22 cellular contexts compared by ENCODE assay signal in the genomic region with DNA sequence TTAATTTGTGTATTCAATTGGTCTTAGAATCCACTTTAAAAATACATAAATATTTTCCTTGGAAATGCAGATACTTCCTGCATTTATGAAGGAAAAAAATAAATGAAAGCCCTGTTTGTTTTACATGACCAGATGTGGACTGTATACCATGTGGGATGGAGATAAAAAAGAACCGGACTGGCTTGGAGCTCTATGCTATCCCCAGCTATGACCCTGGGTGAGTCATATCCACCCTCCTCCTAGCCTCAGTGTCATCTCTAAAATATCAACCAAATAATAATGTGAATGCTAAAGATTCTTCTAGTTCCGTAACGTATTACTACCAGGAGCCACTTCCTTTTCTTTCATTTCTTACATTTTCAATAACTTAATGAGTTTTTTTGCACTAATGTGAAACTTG. TPM values are rescaled to one million over a fixed set of nuclear protein-coding genes. Genes with fewer than 3 reads are reported as not detected.
A peak's percentile ranks its signal among the peaks of the same experiment; 100 is the strongest.
DNase-seq lines count a peak whose midpoint lies in the region; ATAC-seq and TF ChIP-seq lines count a peak whose summit lies in the region.
"Had no signal": no experiment of that assay in that cellular context is flagged by ENCODE, and none has a peak within 500 bp of the region (broad histone marks: within the 10 kb centered on the region; RNA-seq: fewer than 3 reads in every experiment).

No MANE protein-coding gene starts in this region.

- 11 to 19% methylated on average over 3 of the region's 3 CpGs for WGBS in GM23248 (ENCODE audit: low coverage in 1 of 2, low lambda C conversion rate in 2 of 2, missing lambda C conversion rate in 2 of 2), 2 experiments
- 31% methylated on average over 3 of the region's 3 CpGs for WGBS in SK-N-SH (ENCODE audit: low lambda C conversion rate)

- peak overlapping the region; percentile 51 for H2AFZ ChIP-seq in GM23248
- H2AFZ ChIP-seq in SK-N-SH (ENCODE audit: low read depth), result no peak overlapping the region

- H3K9ac ChIP-seq in GM23248 (no peak overlapping the region), SK-N-SH (no peak overlapping the region)
- H3K9ac ChIP-seq: BLaER1 had no signal

- in situ Hi-C loops in GM23248 (cut with MboI), result no loop called here

- H3F3A ChIP-seq in GM23248 (ENCODE audit: insufficient read depth) (peaks cover 8% of the 10 kb centered on the region; the same call in 1 of the 2 replicates), SK-N-SH (replicated peaks; ENCODE audit: insufficient read depth) (no peaks in the 10 kb centered on the region)

- no peak for TF ChIP-seq CTCF in SK-N-SH (IDR thresholded peaks at IDR 0.05)
- no peak for TF ChIP-seq CTCF in fibroblast of pulmonary artery (IDR thresholded peaks at IDR 0.05; ENCODE audit: low read length, missing control alignments)

- POLR2A ChIA-PET in SK-N-SH (lab: Yijun Ruan, JAX), result no interaction called here

- H3K27ac ChIP-seq in GM23248 (peak overlapping the region; percentile 13; the same call in 1 of the 2 replicates), SK-N-SH (ENCODE audit: low read depth in 2 of 2, low read length in 1 of 2) (peak overlapping the region in 1 of 2 experiments; percentile 7; a peak in 1 of 4 replicates)
- H3K27ac ChIP-seq: BLaER1, esophagus muscularis mucosa, left ventricle myocardium inferior, right lobe of liver, suprapubic skin had no signal

- H3K9me2 ChIP-seq in GM23248 (ENCODE audit: insufficient read depth) (no peaks in the 10 kb centered on the region), SK-N-SH (no peaks in the 10 kb centered on the region)

- H3K79me2 ChIP-seq in GM23248 (ENCODE audit: insufficient read depth) (no peaks in the 10 kb centered on the region), SK-N-SH (ENCODE audit: insufficient read depth) (no peaks in the 10 kb centered on the region)

- DNase-seq in GM23248, result peak; percentile 35
- DNase-seq in SK-N-SH, result no peak
- peak; percentile 8 for DNase-seq in fibroblast of pulmonary artery (ENCODE audit: low read depth)
- no peak for DNase-seq in sciatic nerve (ENCODE audit: low spot score)
- DNase-seq in NCI-H226, result no peak
- no peak for DNase-seq in HUDEP-2 (lab: John Stamatoyannopoulos, UW; ENCODE audit: unreplicated experiment in 76 of 76)
- DNase-seq: activated CD4-positive, CD25-positive, alpha-beta regulatory T cell; activated CD8-positive, alpha-beta T cell treated with anti-CD3 and anti-CD28 coated beads, Interleukin-2, amount 10 ng/mL, durations not matched to agents 7 days and 5 days; activated naive CD8-positive, alpha-beta T cell treated with anti-CD3 and anti-CD28 coated beads, Interleukin-2, amount 10 ng/mL, durations not matched to agents 7 days and 5 days; activated T-cell treated with anti-CD3 and anti-CD28 coated beads, Interleukin-2, amount 50 U/mL, for 72 hours; caudate nucleus; DMS 273 treated with DMSO at 0.1 percent for 48 hours; H7; left ventricle myocardium inferior; NCI-H187; occipital lobe; right lobe of liver; SHP77 had no signal

- 0 out of 2 replicates have a peak overlapping the region, but pooled peaks have one; percentile 2 for H3K4me3 ChIP-seq in GM23248
- no peak overlapping the region for H3K4me3 ChIP-seq in SK-N-SH (ENCODE audit: low read depth in 2 of 2, low read length in 1 of 2)
- no peak overlapping the region for H3K4me3 ChIP-seq in fibroblast of pulmonary artery (replicated peaks; ENCODE audit: low read depth, low read length)
- H3K4me3 ChIP-seq: BLaER1, esophagus muscularis mucosa, left ventricle myocardium inferior, right lobe of liver, suprapubic skin had no signal

- H3K36me3 ChIP-seq in GM23248 (ENCODE audit: low read depth) (no peaks in the 10 kb centered on the region), SK-N-SH (replicated peaks in 1 of 2; ENCODE audit: control insufficient read depth in 1 of 2, insufficient read depth in 2 of 2, low read length in 1 of 2) (no peaks in the 10 kb centered on the region)
- H3K36me3 ChIP-seq: BLaER1, esophagus muscularis mucosa, left ventricle myocardium inferior, right lobe of liver, suprapubic skin had no signal

- H3K9me3 ChIP-seq in GM23248 (ENCODE audit: low read depth) (no peaks in the 10 kb centered on the region), SK-N-SH (no peaks in the 10 kb centered on the region)
- H3K9me3 ChIP-seq: BLaER1, esophagus muscularis mucosa, left ventricle myocardium inferior, right lobe of liver, suprapubic skin had no signal

- intact Hi-C loops in sciatic nerve (cut with DNase I), result no loop called here

- H3K27me3 ChIP-seq in GM23248 (replicated peaks; ENCODE audit: insufficient read depth) (no peaks in the 10 kb centered on the region), SK-N-SH (ENCODE audit: insufficient read depth) (no peaks in the 10 kb centered on the region)
- H3K27me3 ChIP-seq: BLaER1, esophagus muscularis mucosa, right lobe of liver, suprapubic skin had no signal

- no peak; a peak in 1 of 4 replicates for TF ChIP-seq EP300 in SK-N-SH (IDR thresholded peaks at IDR 0.05; ENCODE audit: borderline replicate concordance in 1 of 2, low read depth in 1 of 2, low read length in 1 of 2)

- CTCF ChIA-PET in SK-N-SH (lab: Yijun Ruan, JAX), result interaction anchor here (1.1 kb wide), 1 partner anchor 13 kb away, joined by 3 read pairs; no protein-coding TSS in a partner anchor

- H3K4me1 ChIP-seq in GM23248 (ENCODE audit: insufficient read depth) (peaks cover 10% of the 10 kb centered on the region), SK-N-SH (ENCODE audit: control insufficient read depth in 1 of 2, insufficient read depth in 2 of 2, low read depth in 1 of 2, low read length in 1 of 2) (peaks cover 5 to 12% of the 10 kb centered on the region in 2 experiments; a peak in 2 of 4 replicates)
- H3K4me1 ChIP-seq: esophagus muscularis mucosa, right lobe of liver, suprapubic skin had no signal

- H3K4me2 ChIP-seq in GM23248 (ENCODE audit: unreplicated experiment) (peak overlapping the region; percentile 25), SK-N-SH (no peak overlapping the region)
- H3K4me2 ChIP-seq: BLaER1 had no signal

- no peak for TF ChIP-seq RAD21 in SK-N-SH (IDR thresholded peaks at IDR 0.05; ENCODE audit: low read length)

- H4K20me1 ChIP-seq in GM23248 (ENCODE audit: insufficient read depth) (no peaks in the 10 kb centered on the region), SK-N-SH (ENCODE audit: insufficient read depth) (no peaks in the 10 kb centered on the region)
- H4K20me1 ChIP-seq: BLaER1 had no signal

- ATAC-seq in sciatic nerve, result peak; percentile 81
- no peak for ATAC-seq in GM19452 (IDR thresholded peaks at IDR 0.05; ENCODE audit: unreplicated experiment)
- ATAC-seq: activated CD8-positive, alpha-beta T cell treated with anti-CD3 and anti-CD28 coated beads, Interleukin-2, amount 10 ng/mL, durations not matched to agents 7 days and 5 days; activated T-cell treated with anti-CD3 and anti-CD28 coated beads, Interleukin-2, amount 50 U/mL, for 72 hours; right lobe of liver had no signal

TF ChIP-seq in SK-N-SH, 30 proteins besides CTCF, POLR2A, EP300 and RAD21:
- no peak for TF ChIP-seq GABPA (IDR thresholded peaks at IDR 0.05; ENCODE audit: low read depth)
- peak; percentile 65 for TF ChIP-seq FOSL2 (IDR thresholded peaks at IDR 0.05; ENCODE audit: borderline replicate concordance, low read depth)
- TF ChIP-seq, protein P1, sequence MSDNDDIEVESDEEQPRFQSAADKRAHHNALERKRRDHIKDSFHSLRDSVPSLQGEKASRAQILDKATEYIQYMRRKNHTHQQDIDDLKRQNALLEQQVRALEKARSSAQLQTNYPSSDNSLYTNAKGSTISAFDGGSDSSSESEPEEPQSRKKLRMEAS (IDR thresholded peaks at IDR 0.05; ENCODE audit: low read depth), result no peak
- TF ChIP-seq, protein P2, sequence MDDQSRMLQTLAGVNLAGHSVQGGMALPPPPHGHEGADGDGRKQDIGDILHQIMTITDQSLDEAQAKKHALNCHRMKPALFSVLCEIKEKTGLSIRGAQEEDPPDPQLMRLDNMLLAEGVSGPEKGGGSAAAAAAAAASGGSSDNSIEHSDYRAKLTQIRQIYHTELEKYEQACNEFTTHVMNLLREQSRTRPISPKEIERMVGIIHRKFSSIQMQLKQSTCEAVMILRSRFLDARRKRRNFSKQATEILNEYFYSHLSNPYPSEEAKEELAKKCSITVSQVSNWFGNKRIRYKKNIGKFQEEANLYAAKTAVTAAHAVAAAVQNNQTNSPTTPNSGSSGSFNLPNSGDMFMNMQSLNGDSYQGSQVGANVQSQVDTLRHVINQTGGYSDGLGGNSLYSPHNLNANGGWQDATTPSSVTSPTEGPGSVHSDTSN (IDR thresholded peaks at IDR 0.05), result 0 out of 2 replicates have a peak, but pooled peaks have one; percentile 6
- no peak for TF ChIP-seq RFX5 (IDR thresholded peaks at IDR 0.05; ENCODE audit: low read length)
- no peak for TF ChIP-seq RCOR1 (IDR thresholded peaks at IDR 0.05; ENCODE audit: low read length)
- peak; percentile 47; the same call in 1 of the 2 replicates for TF ChIP-seq TCF12 (IDR thresholded peaks at IDR 0.05)
- TF ChIP-seq, protein P3, sequence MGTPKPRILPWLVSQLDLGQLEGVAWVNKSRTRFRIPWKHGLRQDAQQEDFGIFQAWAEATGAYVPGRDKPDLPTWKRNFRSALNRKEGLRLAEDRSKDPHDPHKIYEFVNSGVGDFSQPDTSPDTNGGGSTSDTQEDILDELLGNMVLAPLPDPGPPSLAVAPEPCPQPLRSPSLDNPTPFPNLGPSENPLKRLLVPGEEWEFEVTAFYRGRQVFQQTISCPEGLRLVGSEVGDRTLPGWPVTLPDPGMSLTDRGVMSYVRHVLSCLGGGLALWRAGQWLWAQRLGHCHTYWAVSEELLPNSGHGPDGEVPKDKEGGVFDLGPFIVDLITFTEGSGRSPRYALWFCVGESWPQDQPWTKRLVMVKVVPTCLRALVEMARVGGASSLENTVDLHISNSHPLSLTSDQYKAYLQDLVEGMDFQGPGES (IDR thresholded peaks at IDR 0.05; ENCODE audit: low read depth, low read length), result no peak
- no peak for TF ChIP-seq NFIC (IDR thresholded peaks at IDR 0.05; ENCODE audit: borderline replicate concordance)
- TF ChIP-seq JUND (IDR thresholded peaks at IDR 0.05), result peak; percentile 55
- TF ChIP-seq MXI1 (IDR thresholded peaks at IDR 0.05; ENCODE audit: low read depth, low read length), result no peak

RNA-seq across cellular contexts. Expression of a gene that starts 44.5 kb away (rescaled TPM):
- 32.1 and 35.6 TPM in 2 replicates for total RNA-seq in GM23248 (2014; rRNA removed; shearing (Covaris generic))
- 22.3 TPM in 2 replicates for polyA plus RNA-seq in GM23248 (2016; fragmentation: Nextera tagmentation; extraction: Ambion mirVana)
- 7.9 and 10.3 TPM in 2 replicates for polyA plus RNA-seq in SK-N-SH (2012; rRNA removed)
- 13.7 and 14.2 TPM in 2 replicates for polyA plus RNA-seq in SK-N-SH (2012; cell fraction: cytosol; rRNA removed)
- 21.9 and 24.2 TPM in 2 replicates for polyA plus RNA-seq in SK-N-SH (2012; cell fraction: nucleus; rRNA removed)
- 37.9 TPM for total RNA-seq in sciatic nerve
- total RNA-seq: activated CD8-positive, alpha-beta T cell treated with anti-CD3 and anti-CD28 coated beads, Interleukin-2, amount 10 ng/mL, durations not matched to agents 7 days and 5 days; activated naive CD8-positive, alpha-beta T cell treated with anti-CD3 and anti-CD28 coated beads, Interleukin-2, amount 10 ng/mL, durations not matched to agents 7 days and 5 days; activated T-cell treated with anti-CD3 and anti-CD28 coated beads, Interleukin-2, amount 50 U/mL, for 72 hours had no signal

Comparison
In these comparisons a context has a peak if more than half of its experiments do, and no peak if none do; other contexts are left out.
1. DNase-seq: peak in GM23248 (single experiment) and fibroblast of pulmonary artery (single experiment); none in SK-N-SH (single experiment), sciatic nerve (single experiment), NCI-H226 (single experiment) and HUDEP-2 (0 of 76).